ENCODE assay signal across 14 cellular contexts in the genomic region with DNA sequence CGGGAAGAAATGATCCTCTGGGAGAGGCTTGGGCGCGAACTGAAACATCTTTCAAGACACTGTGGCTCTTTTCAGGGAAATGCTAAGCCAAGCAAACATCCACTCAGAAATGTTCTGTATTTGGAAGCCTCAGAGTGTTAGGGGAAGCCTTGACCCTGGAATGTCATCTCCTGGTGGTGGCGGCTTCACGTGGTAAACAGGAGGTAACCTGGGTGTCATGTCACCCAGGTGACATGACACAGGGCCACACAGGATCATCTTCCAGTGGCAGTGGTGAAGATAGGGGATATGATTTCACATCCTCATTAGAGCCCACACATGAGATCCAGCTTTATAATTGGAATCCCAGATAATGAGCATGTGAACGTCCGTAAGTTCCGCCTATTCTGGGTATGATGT.
"Had no signal": no experiment of that assay in that cellular context is flagged by ENCODE, and none has a peak within 500 bp of the region (broad histone marks: within the 10 kb centered on the region; RNA-seq: fewer than 3 reads in every experiment).

No MANE protein-coding gene starts in this region.

- H3K9me3 Mint-ChIP-seq: activated CD4-positive, alpha-beta memory T cell treated with anti-CD3 and anti-CD28 coated beads for 36 hours; activated naive CD8-positive, alpha-beta T cell treated with anti-CD3 and anti-CD28 coated beads, Interleukin-2, amount 10 ng/mL, durations not matched to agents 7 days and 5 days; activated T-cell treated with anti-CD3 and anti-CD28 coated beads, Interleukin-2, amount 50 U/mL, for 72 hours had no signal

- H3K36me3 ChIP-seq: neutrophil, suprapubic skin, vagina had no signal

- H3K27me3 Mint-ChIP-seq: activated CD4-positive, alpha-beta memory T cell treated with anti-CD3 and anti-CD28 coated beads for 36 hours; activated naive CD8-positive, alpha-beta T cell treated with anti-CD3 and anti-CD28 coated beads, Interleukin-2, amount 10 ng/mL, durations not matched to agents 7 days and 5 days; naive thymus-derived CD4-positive, alpha-beta T cell had no signal

- H3K4me3 ChIP-seq: suprapubic skin, vagina had no signal

- H3K4me3 Mint-ChIP-seq: activated CD4-positive, alpha-beta memory T cell treated with anti-CD3 and anti-CD28 coated beads for 36 hours; activated naive CD8-positive, alpha-beta T cell treated with anti-CD3 and anti-CD28 coated beads, Interleukin-2, amount 10 ng/mL, durations not matched to agents 7 days and 5 days; activated T-cell treated with anti-CD3 and anti-CD28 coated beads, Interleukin-2, amount 50 U/mL, for 72 hours; naive thymus-derived CD4-positive, alpha-beta T cell had no signal

- H3K27ac ChIP-seq: neutrophil, suprapubic skin, vagina had no signal

- H3K27ac Mint-ChIP-seq: activated CD4-positive, alpha-beta memory T cell treated with anti-CD3 and anti-CD28 coated beads for 36 hours; activated naive CD8-positive, alpha-beta T cell treated with anti-CD3 and anti-CD28 coated beads, Interleukin-2, amount 10 ng/mL, durations not matched to agents 7 days and 5 days; activated T-cell treated with anti-CD3 and anti-CD28 coated beads, Interleukin-2, amount 50 U/mL, for 72 hours had no signal

- H3K4me1 ChIP-seq: suprapubic skin, vagina had no signal

- ATAC-seq: activated T-cell treated with anti-CD3 and anti-CD28 coated beads, Interleukin-2, amount 50 U/mL, for 72 hours; naive thymus-derived CD4-positive, alpha-beta T cell; stimulated activated naive CD8-positive, alpha-beta T cell treated with anti-CD3 and anti-CD28 coated beads, Interleukin-15, Interleukin-2, amounts not matched to agents 100 U/mL and 50 U/mL, for 24 hours had no signal

- H3K27me3 ChIP-seq: neutrophil, suprapubic skin, vagina had no signal

- DNase-seq: activated CD4-positive, alpha-beta memory T cell treated with anti-CD3 and anti-CD28 coated beads for 36 hours; activated CD4-positive, alpha-beta T cell treated with anti-CD3 and anti-CD28 coated beads for 1 hour; activated naive CD8-positive, alpha-beta T cell treated with anti-CD3 and anti-CD28 coated beads, Interleukin-2, amount 10 ng/mL, durations not matched to agents 7 days and 5 days; activated T-cell treated with anti-CD3 and anti-CD28 coated beads, Interleukin-2, amount 50 U/mL, for 72 hours; cerebellar nuclear complex; dermis blood vessel endothelial cell; naive thymus-derived CD4-positive, alpha-beta T cell; stimulated activated CD4-positive, alpha-beta T cell treated with anti-CD3 and anti-CD28 coated beads, Interleukin-4, amount 100 ng/mL, for 1 hour; stimulated activated CD8-positive, alpha-beta memory T cell treated with anti-CD3 and anti-CD28 coated beads, Interleukin-4, amount 100 ng/mL, for 48 hours; stimulated activated naive CD8-positive, alpha-beta T cell treated with anti-CD3 and anti-CD28 coated beads, Interleukin-15, Interleukin-2, amounts not matched to agents 100 U/mL and 50 U/mL, for 24 hours; T-helper 9 cell had no signal

- H3K9me3 ChIP-seq: neutrophil, suprapubic skin, vagina had no signal

- H3K4me1 Mint-ChIP-seq: activated naive CD8-positive, alpha-beta T cell treated with anti-CD3 and anti-CD28 coated beads, Interleukin-2, amount 10 ng/mL, durations not matched to agents 7 days and 5 days had no signal
